In the genomic region with DNA sequence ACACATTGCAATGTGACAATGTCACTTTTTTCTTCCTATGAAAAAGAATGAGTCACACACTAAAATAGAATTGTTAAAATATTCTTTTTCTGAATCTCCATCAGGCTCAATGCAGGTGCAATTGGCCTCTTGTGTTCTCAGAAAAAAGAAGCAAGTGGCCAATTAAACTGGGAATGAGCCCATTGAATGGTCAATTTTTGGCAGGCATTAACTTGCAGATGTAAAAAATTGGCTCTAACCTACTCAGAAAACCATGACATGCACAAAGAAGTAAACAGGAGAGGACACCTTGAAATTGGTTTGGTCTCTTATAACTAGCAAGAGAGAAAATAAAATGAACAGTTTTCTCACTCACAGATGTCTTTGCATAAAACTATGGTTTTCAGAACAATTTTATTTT, we compare ENCODE assay signal across 19 cellular contexts.
"Had no signal": no experiment of that assay in that cellular context is flagged by ENCODE, and none has a peak within 500 bp of the region (broad histone marks: within the 10 kb centered on the region; RNA-seq: fewer than 3 reads in every experiment).

No MANE protein-coding gene starts in this region.

- H3K27ac Mint-ChIP-seq: activated CD4-positive, alpha-beta T cell treated with anti-CD3 and anti-CD28 coated beads, Interleukin-2, amount 10 ng/mL, durations not matched to agents 7 days and 5 days; activated CD8-positive, alpha-beta T cell treated with anti-CD3 and anti-CD28 coated beads, Interleukin-2, amount 10 ng/mL, durations not matched to agents 7 days and 5 days; activated naive CD4-positive, alpha-beta T cell treated with anti-CD3 and anti-CD28 coated beads, Interleukin-2, amount 10 ng/mL, durations not matched to agents 7 days and 5 days; activated naive CD8-positive, alpha-beta T cell treated with anti-CD3 and anti-CD28 coated beads, Interleukin-2, amount 50 U/mL, for 24 hours; activated T-cell treated with anti-CD3 and anti-CD28 coated beads, Interleukin-2, amount 50 U/mL, for 24 hours; brain; endodermal cell; nephron progenitor cell; stimulated activated naive B cell treated with anti-CD40 and anti-IgM and Interleukin-4, amounts not matched to agents 10 μg/mL and 1 μg/mL and 100 μg/mL, for 72 hours had no signal

- ATAC-seq: activated CD4-positive, CD25-positive, alpha-beta regulatory T cell treated with anti-CD3 and anti-CD28 coated beads, Interleukin-2, amount 50 U/mL, for 24 hours; activated CD8-positive, alpha-beta T cell treated with anti-CD3 and anti-CD28 coated beads, Interleukin-2, amount 10 ng/mL, durations not matched to agents 7 days and 5 days; activated naive CD8-positive, alpha-beta T cell treated with anti-CD3 and anti-CD28 coated beads, Interleukin-2, amount 50 U/mL, for 24 hours; left ventricle myocardium superior; sciatic nerve; stimulated activated naive B cell treated with anti-CD40 and anti-IgM and Interleukin-4, amounts not matched to agents 10 μg/mL and 1 μg/mL and 100 μg/mL, for 72 hours; upper lobe of right lung had no signal

- H3K27me3 Mint-ChIP-seq: activated CD4-positive, alpha-beta T cell treated with anti-CD3 and anti-CD28 coated beads, Interleukin-2, amount 10 ng/mL, durations not matched to agents 7 days and 5 days; activated naive CD4-positive, alpha-beta T cell treated with anti-CD3 and anti-CD28 coated beads, Interleukin-2, amount 10 ng/mL, durations not matched to agents 7 days and 5 days; activated naive CD8-positive, alpha-beta T cell treated with anti-CD3 and anti-CD28 coated beads, Interleukin-2, amount 50 U/mL, for 24 hours; activated T-cell treated with anti-CD3 and anti-CD28 coated beads, Interleukin-2, amount 50 U/mL, for 24 hours; brain; stimulated activated naive B cell treated with anti-CD40 and anti-IgM and Interleukin-4, amounts not matched to agents 10 μg/mL and 1 μg/mL and 100 μg/mL, for 72 hours had no signal

- H3K36me3 Mint-ChIP-seq: activated naive CD4-positive, alpha-beta T cell treated with anti-CD3 and anti-CD28 coated beads, Interleukin-2, amount 10 ng/mL, durations not matched to agents 7 days and 5 days; brain; stimulated activated naive B cell treated with anti-CD40 and anti-IgM and Interleukin-4, amounts not matched to agents 10 μg/mL and 1 μg/mL and 100 μg/mL, for 72 hours had no signal

- H3K4me3 ChIP-seq: spleen, upper lobe of right lung had no signal

- H3K27me3 ChIP-seq: spleen, upper lobe of right lung had no signal

- H3K4me1 Mint-ChIP-seq: activated CD4-positive, alpha-beta T cell treated with anti-CD3 and anti-CD28 coated beads, Interleukin-2, amount 10 ng/mL, durations not matched to agents 7 days and 5 days; activated naive CD4-positive, alpha-beta T cell treated with anti-CD3 and anti-CD28 coated beads, Interleukin-2, amount 10 ng/mL, durations not matched to agents 7 days and 5 days; activated naive CD8-positive, alpha-beta T cell treated with anti-CD3 and anti-CD28 coated beads, Interleukin-2, amount 50 U/mL, for 24 hours; nephron progenitor cell; stimulated activated naive B cell treated with anti-CD40 and anti-IgM and Interleukin-4, amounts not matched to agents 10 μg/mL and 1 μg/mL and 100 μg/mL, for 72 hours had no signal

- H3K4me3 Mint-ChIP-seq: activated CD4-positive, alpha-beta T cell treated with anti-CD3 and anti-CD28 coated beads, Interleukin-2, amount 10 ng/mL, durations not matched to agents 7 days and 5 days; activated CD8-positive, alpha-beta T cell treated with anti-CD3 and anti-CD28 coated beads, Interleukin-2, amount 10 ng/mL, durations not matched to agents 7 days and 5 days; activated naive CD4-positive, alpha-beta T cell treated with anti-CD3 and anti-CD28 coated beads, Interleukin-2, amount 10 ng/mL, durations not matched to agents 7 days and 5 days; activated naive CD8-positive, alpha-beta T cell treated with anti-CD3 and anti-CD28 coated beads, Interleukin-2, amount 50 U/mL, for 24 hours; activated T-cell treated with anti-CD3 and anti-CD28 coated beads, Interleukin-2, amount 50 U/mL, for 24 hours; brain; endodermal cell; nephron progenitor cell; stimulated activated naive B cell treated with anti-CD40 and anti-IgM and Interleukin-4, amounts not matched to agents 10 μg/mL and 1 μg/mL and 100 μg/mL, for 72 hours had no signal

- H3K9me3 ChIP-seq: spleen, upper lobe of right lung had no signal

- H3K36me3 ChIP-seq: spleen, upper lobe of right lung had no signal

- H3K27ac ChIP-seq: epithelial cell of prostate, spleen, upper lobe of right lung had no signal

- DNase-seq: activated CD4-positive, alpha-beta T cell treated with anti-CD3 and anti-CD28 coated beads, Interleukin-2, amount 10 ng/mL, durations not matched to agents 7 days and 5 days; activated CD8-positive, alpha-beta T cell treated with anti-CD3 and anti-CD28 coated beads, Interleukin-2, amount 10 ng/mL, durations not matched to agents 7 days and 5 days; activated naive CD4-positive, alpha-beta T cell treated with anti-CD3 and anti-CD28 coated beads, Interleukin-2, amount 10 ng/mL, durations not matched to agents 7 days and 5 days; activated naive CD8-positive, alpha-beta T cell treated with anti-CD3 and anti-CD28 coated beads, Interleukin-2, amount 50 U/mL, for 24 hours; activated T-cell treated with anti-CD3 and anti-CD28 coated beads, Interleukin-2, amount 50 U/mL, for 24 hours; anterior cingulate cortex; caudate nucleus; endodermal cell; foreskin fibroblast; left ventricle myocardium superior; nephron progenitor cell; nucleus accumbens; spleen; stimulated activated naive B cell treated with anti-CD40 and anti-IgM and Interleukin-4, amounts not matched to agents 10 μg/mL and 1 μg/mL and 100 μg/mL, for 72 hours; upper lobe of right lung had no signal

- H3K4me1 ChIP-seq: spleen, upper lobe of right lung had no signal
